2 cellular contexts compared by ENCODE assay signal in the genomic region with DNA sequence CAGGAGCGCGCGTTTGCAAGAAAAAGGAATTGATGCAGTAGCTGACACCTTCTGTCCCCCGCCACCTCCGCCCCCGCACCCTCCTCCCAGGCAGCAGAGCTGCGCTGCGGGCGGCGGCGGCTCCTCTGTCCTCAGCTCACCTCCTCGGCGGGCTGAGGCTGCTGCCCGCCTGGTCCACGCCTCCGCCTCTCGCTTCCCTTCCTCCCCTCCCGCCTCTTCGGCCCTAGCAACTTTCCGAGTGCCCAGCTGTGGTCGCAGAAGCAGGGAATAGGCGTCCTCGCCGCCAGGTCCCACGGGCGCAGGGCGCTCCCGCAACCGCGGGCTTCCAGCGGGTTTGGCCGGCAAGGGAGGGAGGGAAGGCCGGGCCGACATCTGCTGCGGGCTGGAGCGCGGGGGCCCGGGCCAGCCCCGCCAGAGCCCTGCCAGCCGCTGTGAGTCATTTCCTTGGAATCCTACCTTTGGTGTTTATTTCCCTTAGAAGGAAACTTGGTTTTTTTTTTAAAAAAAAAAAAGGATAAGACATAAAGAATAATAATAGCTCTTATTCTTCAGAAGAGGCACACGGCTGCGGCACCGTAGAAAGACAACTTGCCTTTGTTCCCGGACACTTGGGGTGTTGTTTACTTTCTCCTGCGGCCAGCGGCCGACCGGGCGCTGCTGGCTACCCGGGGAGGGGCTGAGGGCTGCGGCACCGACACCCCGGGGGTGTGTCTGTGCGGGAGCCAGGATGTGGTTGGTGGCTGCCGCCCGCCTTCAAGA.
TF ChIP-seq lines count a peak whose summit lies in the region.

No MANE protein-coding gene starts in this region.

TF ChIP-seq in HEK293, 187 proteins besides CTCF, POLR2A, EP300 and RAD21 (continued from another document and continues in another):
- TF ChIP-seq, protein P1, sequence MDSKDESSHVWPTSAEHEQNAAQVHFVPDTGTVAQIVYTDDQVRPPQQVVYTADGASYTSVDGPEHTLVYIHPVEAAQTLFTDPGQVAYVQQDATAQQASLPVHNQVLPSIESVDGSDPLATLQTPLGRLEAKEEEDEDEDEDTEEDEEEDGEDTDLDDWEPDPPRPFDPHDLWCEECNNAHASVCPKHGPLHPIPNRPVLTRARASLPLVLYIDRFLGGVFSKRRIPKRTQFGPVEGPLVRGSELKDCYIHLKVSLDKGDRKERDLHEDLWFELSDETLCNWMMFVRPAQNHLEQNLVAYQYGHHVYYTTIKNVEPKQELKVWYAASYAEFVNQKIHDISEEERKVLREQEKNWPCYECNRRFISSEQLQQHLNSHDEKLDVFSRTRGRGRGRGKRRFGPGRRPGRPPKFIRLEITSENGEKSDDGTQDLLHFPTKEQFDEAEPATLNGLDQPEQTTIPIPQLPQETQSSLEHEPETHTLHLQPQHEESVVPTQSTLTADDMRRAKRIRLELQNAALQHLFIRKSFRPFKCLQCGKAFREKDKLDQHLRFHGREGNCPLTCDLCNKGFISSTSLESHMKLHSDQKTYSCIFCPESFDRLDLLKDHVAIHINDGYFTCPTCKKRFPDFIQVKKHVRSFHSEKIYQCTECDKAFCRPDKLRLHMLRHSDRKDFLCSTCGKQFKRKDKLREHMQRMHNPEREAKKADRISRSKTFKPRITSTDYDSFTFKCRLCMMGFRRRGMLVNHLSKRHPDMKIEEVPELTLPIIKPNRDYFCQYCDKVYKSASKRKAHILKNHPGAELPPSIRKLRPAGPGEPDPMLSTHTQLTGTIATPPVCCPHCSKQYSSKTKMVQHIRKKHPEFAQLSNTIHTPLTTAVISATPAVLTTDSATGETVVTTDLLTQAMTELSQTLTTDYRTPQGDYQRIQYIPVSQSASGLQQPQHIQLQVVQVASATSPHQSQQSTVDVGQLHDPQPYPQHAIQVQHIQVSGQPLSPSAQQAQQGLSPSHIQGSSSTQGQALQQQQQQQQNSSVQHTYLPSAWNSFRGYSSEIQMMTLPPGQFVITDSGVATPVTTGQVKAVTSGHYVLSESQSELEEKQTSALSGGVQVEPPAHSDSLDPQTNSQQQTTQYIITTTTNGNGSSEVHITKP (tag by site-specific recombination; IDR thresholded peaks at IDR 0.05), result peak; percentile 85
- TF ChIP-seq, protein P2, sequence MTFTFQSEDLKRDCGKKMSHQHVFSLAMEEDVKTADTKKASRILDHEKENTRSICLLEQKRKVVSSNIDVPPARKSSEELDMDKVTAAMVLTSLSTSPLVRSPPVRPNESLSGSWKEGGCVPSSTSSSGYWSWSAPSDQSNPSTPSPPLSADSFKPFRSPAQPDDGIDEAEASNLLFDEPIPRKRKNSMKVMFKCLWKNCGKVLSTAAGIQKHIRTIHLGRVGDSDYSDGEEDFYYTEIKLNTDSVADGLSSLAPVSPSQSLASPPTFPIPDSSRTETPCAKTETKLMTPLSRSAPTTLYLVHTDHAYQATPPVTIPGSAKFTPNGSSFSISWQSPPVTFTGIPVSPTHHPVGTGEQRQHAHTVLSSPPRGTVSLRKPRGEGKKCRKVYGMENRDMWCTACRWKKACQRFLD (tag by site-specific recombination; IDR thresholded peaks at IDR 0.05), result no peak
- TF ChIP-seq MEIS1 (CRISPR knock-in tag; IDR thresholded peaks at IDR 0.05; ENCODE audit: borderline replicate concordance) (no peak), GFI1B (tag by site-specific recombination; IDR thresholded peaks at IDR 0.05) (no peak), ZNF175 (tag by site-specific recombination; IDR thresholded peaks at IDR 0.05) (no peak), ZNF324 (tag by site-specific recombination; IDR thresholded peaks at IDR 0.05) (no peak), ZNF670 (tag by site-specific recombination; IDR thresholded peaks at IDR 0.05; ENCODE audit: low read depth) (no peak), HOXC10 (CRISPR knock-in tag; IDR thresholded peaks at IDR 0.05) (no peak), ZNF747 (tag by site-specific recombination; IDR thresholded peaks at IDR 0.05) (no peak), TCF7L2 (IDR thresholded peaks at IDR 0.05; ENCODE audit: borderline replicate concordance, low read depth, low read length) (no peak), ZNF19 (tag by site-specific recombination; IDR thresholded peaks at IDR 0.05; ENCODE audit: low read depth) (no peak), ZNF292 (tag by site-specific recombination; IDR thresholded peaks at IDR 0.05; ENCODE audit: borderline replicate concordance, low read depth) (no peak), ZFP37 (tag by site-specific recombination; IDR thresholded peaks at IDR 0.05) (peak; percentile 72), ZNF354C (tag by site-specific recombination; IDR thresholded peaks at IDR 0.05; ENCODE audit: borderline replicate concordance, low read depth) (no peak)
- TF ChIP-seq, protein P3, sequence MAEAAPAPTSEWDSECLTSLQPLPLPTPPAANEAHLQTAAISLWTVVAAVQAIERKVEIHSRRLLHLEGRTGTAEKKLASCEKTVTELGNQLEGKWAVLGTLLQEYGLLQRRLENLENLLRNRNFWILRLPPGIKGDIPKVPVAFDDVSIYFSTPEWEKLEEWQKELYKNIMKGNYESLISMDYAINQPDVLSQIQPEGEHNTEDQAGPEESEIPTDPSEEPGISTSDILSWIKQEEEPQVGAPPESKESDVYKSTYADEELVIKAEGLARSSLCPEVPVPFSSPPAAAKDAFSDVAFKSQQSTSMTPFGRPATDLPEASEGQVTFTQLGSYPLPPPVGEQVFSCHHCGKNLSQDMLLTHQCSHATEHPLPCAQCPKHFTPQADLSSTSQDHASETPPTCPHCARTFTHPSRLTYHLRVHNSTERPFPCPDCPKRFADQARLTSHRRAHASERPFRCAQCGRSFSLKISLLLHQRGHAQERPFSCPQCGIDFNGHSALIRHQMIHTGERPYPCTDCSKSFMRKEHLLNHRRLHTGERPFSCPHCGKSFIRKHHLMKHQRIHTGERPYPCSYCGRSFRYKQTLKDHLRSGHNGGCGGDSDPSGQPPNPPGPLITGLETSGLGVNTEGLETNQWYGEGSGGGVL (tag by site-specific recombination; IDR thresholded peaks at IDR 0.05), result peak; percentile 66
- TF ChIP-seq, protein P4, sequence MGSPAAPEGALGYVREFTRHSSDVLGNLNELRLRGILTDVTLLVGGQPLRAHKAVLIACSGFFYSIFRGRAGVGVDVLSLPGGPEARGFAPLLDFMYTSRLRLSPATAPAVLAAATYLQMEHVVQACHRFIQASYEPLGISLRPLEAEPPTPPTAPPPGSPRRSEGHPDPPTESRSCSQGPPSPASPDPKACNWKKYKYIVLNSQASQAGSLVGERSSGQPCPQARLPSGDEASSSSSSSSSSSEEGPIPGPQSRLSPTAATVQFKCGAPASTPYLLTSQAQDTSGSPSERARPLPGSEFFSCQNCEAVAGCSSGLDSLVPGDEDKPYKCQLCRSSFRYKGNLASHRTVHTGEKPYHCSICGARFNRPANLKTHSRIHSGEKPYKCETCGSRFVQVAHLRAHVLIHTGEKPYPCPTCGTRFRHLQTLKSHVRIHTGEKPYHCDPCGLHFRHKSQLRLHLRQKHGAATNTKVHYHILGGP (tag by site-specific recombination; IDR thresholded peaks at IDR 0.05), result no peak
- TF ChIP-seq, protein P5, sequence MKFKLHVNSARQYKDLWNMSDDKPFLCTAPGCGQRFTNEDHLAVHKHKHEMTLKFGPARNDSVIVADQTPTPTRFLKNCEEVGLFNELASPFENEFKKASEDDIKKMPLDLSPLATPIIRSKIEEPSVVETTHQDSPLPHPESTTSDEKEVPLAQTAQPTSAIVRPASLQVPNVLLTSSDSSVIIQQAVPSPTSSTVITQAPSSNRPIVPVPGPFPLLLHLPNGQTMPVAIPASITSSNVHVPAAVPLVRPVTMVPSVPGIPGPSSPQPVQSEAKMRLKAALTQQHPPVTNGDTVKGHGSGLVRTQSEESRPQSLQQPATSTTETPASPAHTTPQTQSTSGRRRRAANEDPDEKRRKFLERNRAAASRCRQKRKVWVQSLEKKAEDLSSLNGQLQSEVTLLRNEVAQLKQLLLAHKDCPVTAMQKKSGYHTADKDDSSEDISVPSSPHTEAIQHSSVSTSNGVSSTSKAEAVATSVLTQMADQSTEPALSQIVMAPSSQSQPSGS (tag by site-specific recombination; IDR thresholded peaks at IDR 0.05; ENCODE audit: low read depth), result no peak

TF ChIP-seq in SK-N-SH, 30 proteins besides CTCF, POLR2A, EP300 and RAD21 (continued from another document):
- TF ChIP-seq, protein P6, sequence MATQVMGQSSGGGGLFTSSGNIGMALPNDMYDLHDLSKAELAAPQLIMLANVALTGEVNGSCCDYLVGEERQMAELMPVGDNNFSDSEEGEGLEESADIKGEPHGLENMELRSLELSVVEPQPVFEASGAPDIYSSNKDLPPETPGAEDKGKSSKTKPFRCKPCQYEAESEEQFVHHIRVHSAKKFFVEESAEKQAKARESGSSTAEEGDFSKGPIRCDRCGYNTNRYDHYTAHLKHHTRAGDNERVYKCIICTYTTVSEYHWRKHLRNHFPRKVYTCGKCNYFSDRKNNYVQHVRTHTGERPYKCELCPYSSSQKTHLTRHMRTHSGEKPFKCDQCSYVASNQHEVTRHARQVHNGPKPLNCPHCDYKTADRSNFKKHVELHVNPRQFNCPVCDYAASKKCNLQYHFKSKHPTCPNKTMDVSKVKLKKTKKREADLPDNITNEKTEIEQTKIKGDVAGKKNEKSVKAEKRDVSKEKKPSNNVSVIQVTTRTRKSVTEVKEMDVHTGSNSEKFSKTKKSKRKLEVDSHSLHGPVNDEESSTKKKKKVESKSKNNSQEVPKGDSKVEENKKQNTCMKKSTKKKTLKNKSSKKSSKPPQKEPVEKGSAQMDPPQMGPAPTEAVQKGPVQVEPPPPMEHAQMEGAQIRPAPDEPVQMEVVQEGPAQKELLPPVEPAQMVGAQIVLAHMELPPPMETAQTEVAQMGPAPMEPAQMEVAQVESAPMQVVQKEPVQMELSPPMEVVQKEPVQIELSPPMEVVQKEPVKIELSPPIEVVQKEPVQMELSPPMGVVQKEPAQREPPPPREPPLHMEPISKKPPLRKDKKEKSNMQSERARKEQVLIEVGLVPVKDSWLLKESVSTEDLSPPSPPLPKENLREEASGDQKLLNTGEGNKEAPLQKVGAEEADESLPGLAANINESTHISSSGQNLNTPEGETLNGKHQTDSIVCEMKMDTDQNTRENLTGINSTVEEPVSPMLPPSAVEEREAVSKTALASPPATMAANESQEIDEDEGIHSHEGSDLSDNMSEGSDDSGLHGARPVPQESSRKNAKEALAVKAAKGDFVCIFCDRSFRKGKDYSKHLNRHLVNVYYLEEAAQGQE (IDR thresholded peaks at IDR 0.05; ENCODE audit: low read depth, low read length), result 0 out of 2 replicates have a peak, but pooled peaks have one; percentile 13
- TF ChIP-seq, protein P7, sequence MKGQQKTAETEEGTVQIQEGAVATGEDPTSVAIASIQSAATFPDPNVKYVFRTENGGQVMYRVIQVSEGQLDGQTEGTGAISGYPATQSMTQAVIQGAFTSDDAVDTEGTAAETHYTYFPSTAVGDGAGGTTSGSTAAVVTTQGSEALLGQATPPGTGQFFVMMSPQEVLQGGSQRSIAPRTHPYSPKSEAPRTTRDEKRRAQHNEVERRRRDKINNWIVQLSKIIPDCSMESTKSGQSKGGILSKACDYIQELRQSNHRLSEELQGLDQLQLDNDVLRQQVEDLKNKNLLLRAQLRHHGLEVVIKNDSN (IDR thresholded peaks at IDR 0.05; ENCODE audit: borderline replicate concordance, low read depth), result no peak
- TF ChIP-seq RXRA (IDR thresholded peaks at IDR 0.05; ENCODE audit: borderline replicate concordance, low read depth), result peak; percentile 41
- TF ChIP-seq, protein P8, sequence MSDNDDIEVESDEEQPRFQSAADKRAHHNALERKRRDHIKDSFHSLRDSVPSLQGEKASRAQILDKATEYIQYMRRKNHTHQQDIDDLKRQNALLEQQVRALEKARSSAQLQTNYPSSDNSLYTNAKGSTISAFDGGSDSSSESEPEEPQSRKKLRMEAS (IDR thresholded peaks at IDR 0.05; ENCODE audit: low read depth), result peak; percentile 35
- TF ChIP-seq, protein P9, sequence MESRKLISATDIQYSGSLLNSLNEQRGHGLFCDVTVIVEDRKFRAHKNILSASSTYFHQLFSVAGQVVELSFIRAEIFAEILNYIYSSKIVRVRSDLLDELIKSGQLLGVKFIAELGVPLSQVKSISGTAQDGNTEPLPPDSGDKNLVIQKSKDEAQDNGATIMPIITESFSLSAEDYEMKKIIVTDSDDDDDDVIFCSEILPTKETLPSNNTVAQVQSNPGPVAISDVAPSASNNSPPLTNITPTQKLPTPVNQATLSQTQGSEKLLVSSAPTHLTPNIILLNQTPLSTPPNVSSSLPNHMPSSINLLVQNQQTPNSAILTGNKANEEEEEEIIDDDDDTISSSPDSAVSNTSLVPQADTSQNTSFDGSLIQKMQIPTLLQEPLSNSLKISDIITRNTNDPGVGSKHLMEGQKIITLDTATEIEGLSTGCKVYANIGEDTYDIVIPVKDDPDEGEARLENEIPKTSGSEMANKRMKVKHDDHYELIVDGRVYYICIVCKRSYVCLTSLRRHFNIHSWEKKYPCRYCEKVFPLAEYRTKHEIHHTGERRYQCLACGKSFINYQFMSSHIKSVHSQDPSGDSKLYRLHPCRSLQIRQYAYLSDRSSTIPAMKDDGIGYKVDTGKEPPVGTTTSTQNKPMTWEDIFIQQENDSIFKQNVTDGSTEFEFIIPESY (IDR thresholded peaks at IDR 0.05; ENCODE audit: borderline replicate concordance, low read depth), result peak; percentile 27; the same call in 1 of the 2 replicates
- TF ChIP-seq NFIC (IDR thresholded peaks at IDR 0.05; ENCODE audit: borderline replicate concordance), result peak; percentile 81
